In genomic region chr5:51404256-51404655, GRCh38 we compare ENCODE assay signal across 17 cellular contexts. TPM values are rescaled to one million over a fixed set of nuclear protein-coding genes. Genes with fewer than 3 reads are reported as not detected.
DNase-seq lines count a peak whose midpoint lies in the region; ATAC-seq and TF ChIP-seq lines count a peak whose summit lies in the region.
"Had no signal": no experiment of that assay in that cellular context is flagged by ENCODE, and none has a peak within 500 bp of the region (broad histone marks: within the 10 kb centered on the region; RNA-seq: fewer than 3 reads in every experiment).

No MANE protein-coding gene starts in this region.

- H3K23ac ChIP-seq in trophoblast cell (ENCODE audit: low read length), result no peak overlapping the region

- no peak overlapping the region for H3K9ac ChIP-seq in trophoblast cell (ENCODE audit: low read length)

- no peak overlapping the region for H3K27ac ChIP-seq in RWPE2 (ENCODE audit: poor library complexity, severe bottlenecking)
- no peak overlapping the region for H3K27ac ChIP-seq in foreskin keratinocyte
- H3K27ac ChIP-seq in trophoblast cell (ENCODE audit: low read depth, low read length), result peak overlapping the region; percentile 66
- no peak overlapping the region for H3K27ac ChIP-seq in transverse colon
- H3K27ac ChIP-seq: 22Rv1 had no signal

- H3K9me3 ChIP-seq in RWPE2 (ENCODE audit: severe bottlenecking) (no peaks in the 10 kb centered on the region), trophoblast cell (ENCODE audit: insufficient read depth, low read depth, low read length) (no peaks in the 10 kb centered on the region), transverse colon (no peaks in the 10 kb centered on the region)

- H3K4me3 Mint-ChIP-seq in Calu3 (ENCODE audit: low read depth, unreplicated experiment), result no peak overlapping the region
- H3K4me3 Mint-ChIP-seq: CD14-positive monocyte; CD8-positive, alpha-beta T cell; GM23338 had no signal

- H3K18ac ChIP-seq in trophoblast cell (ENCODE audit: low read length), result no peak overlapping the region

- no peaks in the 10 kb centered on the region for H3K27me3 Mint-ChIP-seq in Calu3 (ENCODE audit: unreplicated experiment)

- no peak for TF ChIP-seq POLR2A in transverse colon (IDR thresholded peaks at IDR 0.05)

- no TSS peak for BruUV-seq in Calu3 (replicated peaks; lab: Mats Ljungman, UMichigan)

- peak overlapping the region; percentile 41 for H3K27ac Mint-ChIP-seq in Calu3 (ENCODE audit: unreplicated experiment)
- H3K27ac Mint-ChIP-seq: CD14-positive monocyte; CD8-positive, alpha-beta T cell; GM23338 had no signal

- peaks cover 14% of the 10 kb centered on the region for H3K79me1 ChIP-seq in trophoblast cell (ENCODE audit: low read length)

- H3K4me1 Mint-ChIP-seq in Calu3 (ENCODE audit: low read depth, unreplicated experiment), result peaks cover 36% of the 10 kb centered on the region
- H3K4me1 Mint-ChIP-seq: CD14-positive monocyte had no signal

- H4K12ac ChIP-seq in trophoblast cell (ENCODE audit: low read depth, low read length), result no peak overlapping the region

- in situ Hi-C loops in transverse colon (cut with MboI; ENCODE audit: low pct_ligation_motif_present in 1 of 4, low pct_unique_long_range_greater_than_20kb in 1 of 4, low sequenced_read_pairs in 3 of 4), result no loop called here

- H3K27me3 ChIP-seq in RWPE2 (ENCODE audit: insufficient read depth, poor library complexity, severe bottlenecking) (no peaks in the 10 kb centered on the region), foreskin keratinocyte (no peaks in the 10 kb centered on the region), trophoblast cell (ENCODE audit: insufficient read depth, low read length) (no peaks in the 10 kb centered on the region), transverse colon (peaks cover 21% of the 10 kb centered on the region)

- no peak overlapping the region for H2BK12ac ChIP-seq in trophoblast cell (ENCODE audit: low read length)

- H4K8ac ChIP-seq in trophoblast cell (ENCODE audit: low read depth, low read length), result no peak overlapping the region

- no peak overlapping the region for H2AFZ ChIP-seq in trophoblast cell (ENCODE audit: insufficient read depth, low read length, poor library complexity)
- H2AFZ ChIP-seq: GM23338 had no signal

- H2AK5ac ChIP-seq in trophoblast cell (ENCODE audit: low read length), result no peak overlapping the region

- peaks cover 3% of the 10 kb centered on the region for H3K36me3 Mint-ChIP-seq in Calu3 (ENCODE audit: insufficient read depth, unreplicated experiment)
- H3K36me3 Mint-ChIP-seq: CD14-positive monocyte; CD8-positive, alpha-beta T cell had no signal

- H3K14ac ChIP-seq in trophoblast cell (ENCODE audit: low read length), result no peak overlapping the region

- no peak overlapping the region for H2BK5ac ChIP-seq in trophoblast cell (ENCODE audit: low read depth, low read length, poor library complexity)

- H3K4ac ChIP-seq in trophoblast cell (ENCODE audit: low read depth, low read length), result no peak overlapping the region

- no peak for DNase-seq in Calu3
- no peak for DNase-seq in RWPE2 (ENCODE audit: low spot score)
- no peak for DNase-seq in foreskin keratinocyte
- DNase-seq in trophoblast cell, result no peak
- DNase-seq in transverse colon, result no peak
- DNase-seq: CD8-positive, alpha-beta T cell; COR-L47; DND-41; GDM1; H7 had no signal

- H3K4me2 ChIP-seq in trophoblast cell (ENCODE audit: low read length), result no peak overlapping the region
- H3K4me2 ChIP-seq: GM23338 had no signal

- TF ChIP-seq CTCF in Calu3 (IDR thresholded peaks at IDR 0.05; ENCODE audit: unreplicated experiment) (no peak), RWPE2 (IDR thresholded peaks at IDR 0.05; ENCODE audit: poor library complexity, severe bottlenecking) (no peak), foreskin keratinocyte (conservative IDR thresholded peaks at IDR 0.05) (no peak), transverse colon (IDR thresholded peaks at IDR 0.05) (no peak)

- H3K9me3 Mint-ChIP-seq in Calu3 (ENCODE audit: low read depth, unreplicated experiment), result no peaks in the 10 kb centered on the region
- H3K9me3 Mint-ChIP-seq: GM23338 had no signal

- ATAC-seq in RWPE2 (ENCODE audit: low read depth), result peak; percentile 59; the same call in 2 of the 3 replicates
- peak; percentile 51 for ATAC-seq in foreskin keratinocyte
- no peak for ATAC-seq in GM18858 (IDR thresholded peaks at IDR 0.05; ENCODE audit: unreplicated experiment)
- no peak for ATAC-seq in HG03175 (IDR thresholded peaks at IDR 0.05; ENCODE audit: unreplicated experiment)
- no peak for ATAC-seq in GM19467 (IDR thresholded peaks at IDR 0.05; ENCODE audit: unreplicated experiment)
- ATAC-seq: CD8-positive, alpha-beta T cell; GM23338; HepG2 had no signal

- no peak overlapping the region for H2BK120ac ChIP-seq in trophoblast cell (ENCODE audit: insufficient read depth, low read length, poor library complexity)

- CTCF ChIA-PET in Calu3 (lab: Charles Lee), result no interaction called here

- no peak for TF ChIP-seq EP300 in transverse colon (IDR thresholded peaks at IDR 0.05; ENCODE audit: low read depth)

- intact Hi-C loops in Calu3 (cut with micrococcal nuclease; ENCODE audit: unreplicated experiment) (no loop called here), transverse colon (cut with DNase I; ENCODE audit: low total_unique reads) (no loop called here)

- H3K4me1 ChIP-seq in RWPE2 (ENCODE audit: insufficient read depth, poor library complexity, severe bottlenecking) (peaks cover 6% of the 10 kb centered on the region), foreskin keratinocyte (no peaks in the 10 kb centered on the region), trophoblast cell (ENCODE audit: control insufficient read depth in 1 of 2, insufficient read depth in 2 of 2, low read length in 2 of 2) (peaks cover 8 to 15% of the 10 kb centered on the region in 2 experiments), transverse colon (peaks cover 0 to 3% (median 0%) of the 10 kb centered on the region in 4 donors)

- no peak overlapping the region for H4K91ac ChIP-seq in trophoblast cell (ENCODE audit: low read depth, low read length)

- no peaks in the 10 kb centered on the region for H3K36me3 ChIP-seq in RWPE2 (ENCODE audit: low read depth)
- peaks cover 0 to 2% of the 10 kb centered on the region in 2 experiments for H3K36me3 ChIP-seq in trophoblast cell (ENCODE audit: control insufficient read depth in 1 of 2, insufficient read depth in 2 of 2, low read length in 2 of 2)
- no peaks in the 10 kb centered on the region for H3K36me3 ChIP-seq in transverse colon

- WGBS in trophoblast cell (ENCODE audit: extremely low coverage, insufficient coverage, insufficient read length), result no CpG with 5 or more reads among the region's 1 CpG
- 86 to 100% methylated on average over 1 of the region's 1 CpG for WGBS in transverse colon (ENCODE audit: low coverage in 1 of 2), 2 donors

- H3K79me2 ChIP-seq in trophoblast cell (ENCODE audit: control insufficient read depth, insufficient read depth, low read length, poor library complexity), result peaks cover 2% of the 10 kb centered on the region

- no peak overlapping the region for H3K4me3 ChIP-seq in RWPE2 (ENCODE audit: severe bottlenecking)
- no peak overlapping the region for H3K4me3 ChIP-seq in trophoblast cell (ENCODE audit: low read depth, low read length)
- no peak overlapping the region for H3K4me3 ChIP-seq in transverse colon
- H3K4me3 ChIP-seq: GM23338 had no signal

RNA-seq across cellular contexts. Expression of gene ISL1, which starts 21.0 kb away (rescaled TPM):
- total RNA-seq in Calu3 (2022) (9.4 and 11.7 TPM in 2 replicates), foreskin keratinocyte (5.5 and 8.6 TPM in 2 replicates), transverse colon (under 1 TPM in 2 of 4 donors, not detected in 2; 0.41 to 0.48 TPM)
- 2.6 and 4.7 TPM in 2 replicates for polyA plus RNA-seq in foreskin keratinocyte
- polyA plus RNA-seq in trophoblast cell (2013), result 65.1 and 65.4 TPM in 2 replicates
- total RNA-seq: CD8-positive, alpha-beta T cell; HepG2 had no signal
- polyA plus RNA-seq: CD14-positive monocyte, HepG2 had no signal

Comparison
In these comparisons a context has a peak if more than half of its experiments do, and no peak if none do; other contexts are left out.
1. ATAC-seq: peak in RWPE2 (single experiment) and foreskin keratinocyte (single experiment); none in GM18858 (single experiment), HG03175 (single experiment) and GM19467 (single experiment).